Comparison of ENCODE assay signal across 10 cellular contexts in genomic region chr14:102055181-102055901, GRCh38. TPM values are rescaled to one million over a fixed set of nuclear protein-coding genes. Genes with fewer than 3 reads are reported as not detected.
DNase-seq lines count a peak whose midpoint lies in the region; ATAC-seq and TF ChIP-seq lines count a peak whose summit lies in the region.
"Had no signal": no experiment of that assay in that cellular context is flagged by ENCODE, and none has a peak within 500 bp of the region (broad histone marks: within the 10 kb centered on the region; RNA-seq: fewer than 3 reads in every experiment).

No MANE protein-coding gene starts in this region.

- peaks cover 13% of the 10 kb centered on the region for H3K36me3 Mint-ChIP-seq in activated CD8-positive, alpha-beta T cell treated with anti-CD3 and anti-CD28 coated beads for 36 hours (ENCODE audit: low read depth)

- H3K23ac ChIP-seq in trophoblast cell (ENCODE audit: low read length): no peak overlapping the region

- H3K4me2 ChIP-seq in trophoblast cell (ENCODE audit: low read length) (peak overlapping the region; percentile 16), smooth muscle cell (no peak overlapping the region)

- no peak overlapping the region for H2BK120ac ChIP-seq in trophoblast cell (ENCODE audit: insufficient read depth, low read length, poor library complexity)

- H2BK12ac ChIP-seq in trophoblast cell (ENCODE audit: low read length): peak overlapping the region; percentile 29

- H3F3A ChIP-seq in smooth muscle cell (ENCODE audit: low read depth): peaks cover 4% of the 10 kb centered on the region

- H4K20me1 ChIP-seq in smooth muscle cell (ENCODE audit: low read depth): no peaks in the 10 kb centered on the region

- no peaks in the 10 kb centered on the region for H3K9me3 Mint-ChIP-seq in activated CD8-positive, alpha-beta T cell treated with anti-CD3 and anti-CD28 coated beads for 36 hours

- H3K4me1 Mint-ChIP-seq in activated CD8-positive, alpha-beta T cell treated with anti-CD3 and anti-CD28 coated beads for 36 hours (ENCODE audit: low read depth): peaks cover 15% of the 10 kb centered on the region

- H2AFZ ChIP-seq in trophoblast cell (ENCODE audit: insufficient read depth, low read length, poor library complexity) (no peak overlapping the region), smooth muscle cell (ENCODE audit: low read depth) (no peak overlapping the region)

- no peak overlapping the region for H3K9ac ChIP-seq in trophoblast cell (ENCODE audit: low read length)
- H3K9ac ChIP-seq in smooth muscle cell (ENCODE audit: low read depth): no peak overlapping the region

- H3K14ac ChIP-seq in trophoblast cell (ENCODE audit: low read length): no peak overlapping the region

- no peak for TF ChIP-seq CTCF in activated CD8-positive, alpha-beta T cell treated with anti-CD3 and anti-CD28 coated beads for 36 hours (IDR thresholded peaks at IDR 0.05)
- TF ChIP-seq CTCF in smooth muscle cell (IDR thresholded peaks at IDR 0.05; ENCODE audit: borderline replicate concordance, insufficient read depth, poor library complexity, severe bottlenecking): no peak

- no peaks in the 10 kb centered on the region for H3K79me1 ChIP-seq in trophoblast cell (ENCODE audit: low read length)

- intact Hi-C loops in activated CD8-positive, alpha-beta T cell treated with anti-CD3 and anti-CD28 coated beads for 36 hours (cut with micrococcal nuclease): no loop called here

- H3K18ac ChIP-seq in trophoblast cell (ENCODE audit: low read length): no peak overlapping the region

- CTCF ChIA-PET in activated CD8-positive, alpha-beta T cell treated with anti-CD3 and anti-CD28 coated beads for 36 hours (lab: Charles Lee): interaction anchor here (1.7 kb wide), 1 partner anchor 41 kb away, joined by 4 read pairs; no protein-coding TSS in a partner anchor

- H4K91ac ChIP-seq in trophoblast cell (ENCODE audit: low read depth, low read length): peak overlapping the region; percentile 1

- H3K27me3 ChIP-seq in trophoblast cell (ENCODE audit: insufficient read depth, low read length) (no peaks in the 10 kb centered on the region), smooth muscle cell (ENCODE audit: low read depth) (no peaks in the 10 kb centered on the region)
- H3K27me3 ChIP-seq: stomach had no signal

- peak overlapping the region; percentile 57 for H3K27ac Mint-ChIP-seq in activated CD8-positive, alpha-beta T cell treated with anti-CD3 and anti-CD28 coated beads for 36 hours

- H3K4me3 Mint-ChIP-seq in activated CD8-positive, alpha-beta T cell treated with anti-CD3 and anti-CD28 coated beads for 36 hours: no peak overlapping the region

- no peak overlapping the region for H4K12ac ChIP-seq in trophoblast cell (ENCODE audit: low read depth, low read length)

- H3K4ac ChIP-seq in trophoblast cell (ENCODE audit: low read depth, low read length): no peak overlapping the region

- H3K27ac ChIP-seq in trophoblast cell (ENCODE audit: low read depth, low read length) (no peak overlapping the region), smooth muscle cell (ENCODE audit: low read depth) (no peak overlapping the region)

- H3K27me3 Mint-ChIP-seq in activated CD8-positive, alpha-beta T cell treated with anti-CD3 and anti-CD28 coated beads for 36 hours: no peaks in the 10 kb centered on the region

- H3K79me2 ChIP-seq in trophoblast cell (ENCODE audit: control insufficient read depth, insufficient read depth, low read length, poor library complexity) (no peaks in the 10 kb centered on the region), smooth muscle cell (ENCODE audit: low read depth) (no peaks in the 10 kb centered on the region)

- H4K8ac ChIP-seq in trophoblast cell (ENCODE audit: low read depth, low read length): no peak overlapping the region

- peak; percentile 45 for DNase-seq in GM04504 (ENCODE audit: low read depth)
- no peak for DNase-seq in activated CD8-positive, alpha-beta T cell treated with anti-CD3 and anti-CD28 coated beads for 36 hours
- peak; percentile 13 for DNase-seq in fibroblast of the conjunctiva (ENCODE audit: low read depth)
- peak; percentile 64 to 73 for DNase-seq in trophoblast cell
- DNase-seq in NCI-H1417 (lab: John Stamatoyannopoulos, UW): no peak
- DNase-seq in smooth muscle cell (lab: John Stamatoyannopoulos, UW; ENCODE audit: unreplicated experiment): no peak
- DNase-seq in KG1 (lab: John Stamatoyannopoulos, UW): no peak
- DNase-seq: activated CD4-positive, alpha-beta T cell treated with anti-CD3 and anti-CD28 coated beads for 1 hour; stomach had no signal

- H3K4me1 ChIP-seq in trophoblast cell (ENCODE audit: control insufficient read depth in 1 of 2, insufficient read depth in 2 of 2, low read length in 2 of 2) (peaks cover 12 to 14% of the 10 kb centered on the region in 2 experiments), smooth muscle cell (ENCODE audit: low read depth) (no peaks in the 10 kb centered on the region)

- H3K9me3 ChIP-seq in trophoblast cell (ENCODE audit: insufficient read depth, low read depth, low read length) (peaks cover 7% of the 10 kb centered on the region), smooth muscle cell (replicated peaks; ENCODE audit: low read depth) (no peaks in the 10 kb centered on the region)
- H3K9me3 ChIP-seq: stomach had no signal

- no peak overlapping the region for H2BK5ac ChIP-seq in trophoblast cell (ENCODE audit: low read depth, low read length, poor library complexity)

- H3K36me3 ChIP-seq in trophoblast cell (ENCODE audit: control insufficient read depth in 1 of 2, insufficient read depth in 2 of 2, low read length in 2 of 2): peaks cover 26 to 37% of the 10 kb centered on the region in 2 experiments
- peaks cover 5% of the 10 kb centered on the region for H3K36me3 ChIP-seq in smooth muscle cell (ENCODE audit: low read depth)

- H3K4me3 ChIP-seq in trophoblast cell (ENCODE audit: low read depth, low read length): no peak overlapping the region
- H3K4me3 ChIP-seq in smooth muscle cell: no peak overlapping the region
- H3K4me3 ChIP-seq: GM12878, stomach had no signal

- no CpG with 5 or more reads among the region's 24 CpGs for WGBS in trophoblast cell (ENCODE audit: extremely low coverage, insufficient coverage, insufficient read length)
- WGBS in smooth muscle cell (ENCODE audit: low lambda C conversion rate): 80% methylated on average over 23 of the region's 24 CpGs

- no peak for ATAC-seq in activated CD8-positive, alpha-beta T cell treated with anti-CD3 and anti-CD28 coated beads for 36 hours
- ATAC-seq: GM12878 had no signal

- no peak overlapping the region for H2AK5ac ChIP-seq in trophoblast cell (ENCODE audit: low read length)

- POLR2A ChIA-PET in activated CD8-positive, alpha-beta T cell treated with anti-CD3 and anti-CD28 coated beads for 36 hours (lab: Charles Lee): no interaction called here

RNA-seq across cellular contexts. Expression of gene HSP90AA1, which starts 31.5 kb away (rescaled TPM):
- total RNA-seq in activated CD8-positive, alpha-beta T cell treated with anti-CD3 and anti-CD28 coated beads for 36 hours: 1,000 to 10,000 TPM; 1,101 to 1,115 TPM
- polyA plus RNA-seq in trophoblast cell (2013): 699 and 726 TPM in 2 replicates
- total RNA-seq in smooth muscle cell: 436 and 568 TPM in 2 replicates
- polyA plus RNA-seq in smooth muscle cell: 353 and 446 TPM in 2 replicates

Comparison
In these comparisons a context has a peak if more than half of its experiments do, and no peak if none do; other contexts are left out.
1. DNase-seq: peak in GM04504 (single experiment), fibroblast of the conjunctiva (single experiment) and trophoblast cell (2 of 2); none in activated CD8-positive, alpha-beta T cell treated with anti-CD3 and anti-CD28 coated beads for 36 hours (single experiment), NCI-H1417 (0 of 3), smooth muscle cell (single experiment) and KG1 (single experiment).